Comparison of ENCODE assay signal across 2 cellular contexts in the genomic region with DNA sequence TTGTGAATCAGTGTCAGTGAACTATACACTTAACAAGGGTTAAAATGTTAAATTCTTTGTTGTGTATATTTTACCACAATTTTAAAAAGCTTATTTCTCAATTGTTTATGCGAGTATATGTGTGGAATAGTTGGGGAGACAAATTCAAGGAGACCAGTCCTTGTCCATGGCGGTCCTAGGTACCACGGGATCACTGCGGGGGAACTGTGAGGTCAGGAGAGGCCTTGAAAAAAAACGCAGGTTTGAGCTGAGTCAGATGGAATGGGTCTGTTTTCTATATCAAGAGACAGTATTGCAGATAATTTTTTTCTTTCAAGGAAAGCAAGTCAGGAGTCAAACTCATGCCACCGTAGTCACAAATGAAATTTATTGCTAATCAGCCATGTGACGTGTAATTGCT.
TF ChIP-seq lines count a peak whose summit lies in the region.

No MANE protein-coding gene starts in this region.

TF ChIP-seq in GM23338, 12 proteins besides CTCF, POLR2A, EP300 and RAD21:
- TF ChIP-seq NANOG (IDR thresholded peaks at IDR 0.05; ENCODE audit: borderline replicate concordance) (no peak), JUNB (IDR thresholded peaks at IDR 0.05; ENCODE audit: unreplicated experiment) (no peak), EZH2 (IDR thresholded peaks at IDR 0.05; ENCODE audit: low read depth, unreplicated experiment) (no peak), ETS1 (IDR thresholded peaks at IDR 0.05) (no peak), ZNF462 (CRISPR knock-in tag; IDR thresholded peaks at IDR 0.05) (no peak), EZH2phosphoT487 (IDR thresholded peaks at IDR 0.05; ENCODE audit: unreplicated experiment) (no peak), ZNF331 (CRISPR knock-in tag; IDR thresholded peaks at IDR 0.05; ENCODE audit: low read depth) (no peak), STAT1 (IDR thresholded peaks at IDR 0.05; ENCODE audit: unreplicated experiment) (no peak)

TF ChIP-seq in SK-N-SH, 30 proteins besides CTCF, POLR2A, EP300 and RAD21:
- TF ChIP-seq, protein P1, sequence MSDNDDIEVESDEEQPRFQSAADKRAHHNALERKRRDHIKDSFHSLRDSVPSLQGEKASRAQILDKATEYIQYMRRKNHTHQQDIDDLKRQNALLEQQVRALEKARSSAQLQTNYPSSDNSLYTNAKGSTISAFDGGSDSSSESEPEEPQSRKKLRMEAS (IDR thresholded peaks at IDR 0.05; ENCODE audit: low read depth) = no peak
- no peak for TF ChIP-seq TAF1 (IDR thresholded peaks at IDR 0.05; ENCODE audit: borderline replicate concordance, low read depth, low read length)
- peak; percentile 18; the same call in 1 of the 2 replicates for TF ChIP-seq JUND (IDR thresholded peaks at IDR 0.05)
- TF ChIP-seq GATA2 (CRISPR knock-in tag; IDR thresholded peaks at IDR 0.05) = no peak
- no peak for TF ChIP-seq NRF1 (IDR thresholded peaks at IDR 0.05; ENCODE audit: low read depth, low read length)
- TF ChIP-seq, protein P2, sequence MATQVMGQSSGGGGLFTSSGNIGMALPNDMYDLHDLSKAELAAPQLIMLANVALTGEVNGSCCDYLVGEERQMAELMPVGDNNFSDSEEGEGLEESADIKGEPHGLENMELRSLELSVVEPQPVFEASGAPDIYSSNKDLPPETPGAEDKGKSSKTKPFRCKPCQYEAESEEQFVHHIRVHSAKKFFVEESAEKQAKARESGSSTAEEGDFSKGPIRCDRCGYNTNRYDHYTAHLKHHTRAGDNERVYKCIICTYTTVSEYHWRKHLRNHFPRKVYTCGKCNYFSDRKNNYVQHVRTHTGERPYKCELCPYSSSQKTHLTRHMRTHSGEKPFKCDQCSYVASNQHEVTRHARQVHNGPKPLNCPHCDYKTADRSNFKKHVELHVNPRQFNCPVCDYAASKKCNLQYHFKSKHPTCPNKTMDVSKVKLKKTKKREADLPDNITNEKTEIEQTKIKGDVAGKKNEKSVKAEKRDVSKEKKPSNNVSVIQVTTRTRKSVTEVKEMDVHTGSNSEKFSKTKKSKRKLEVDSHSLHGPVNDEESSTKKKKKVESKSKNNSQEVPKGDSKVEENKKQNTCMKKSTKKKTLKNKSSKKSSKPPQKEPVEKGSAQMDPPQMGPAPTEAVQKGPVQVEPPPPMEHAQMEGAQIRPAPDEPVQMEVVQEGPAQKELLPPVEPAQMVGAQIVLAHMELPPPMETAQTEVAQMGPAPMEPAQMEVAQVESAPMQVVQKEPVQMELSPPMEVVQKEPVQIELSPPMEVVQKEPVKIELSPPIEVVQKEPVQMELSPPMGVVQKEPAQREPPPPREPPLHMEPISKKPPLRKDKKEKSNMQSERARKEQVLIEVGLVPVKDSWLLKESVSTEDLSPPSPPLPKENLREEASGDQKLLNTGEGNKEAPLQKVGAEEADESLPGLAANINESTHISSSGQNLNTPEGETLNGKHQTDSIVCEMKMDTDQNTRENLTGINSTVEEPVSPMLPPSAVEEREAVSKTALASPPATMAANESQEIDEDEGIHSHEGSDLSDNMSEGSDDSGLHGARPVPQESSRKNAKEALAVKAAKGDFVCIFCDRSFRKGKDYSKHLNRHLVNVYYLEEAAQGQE (IDR thresholded peaks at IDR 0.05; ENCODE audit: low read depth, low read length) = no peak
- TF ChIP-seq USF1 (IDR thresholded peaks at IDR 0.05; ENCODE audit: borderline replicate concordance, low read depth) = no peak
- TF ChIP-seq EZH2phosphoT487 (IDR thresholded peaks at IDR 0.05; ENCODE audit: borderline replicate concordance, low read depth) = no peak
- TF ChIP-seq PBX3 (IDR thresholded peaks at IDR 0.05) = peak; percentile 28; the same call in 1 of the 2 replicates
- TF ChIP-seq, protein P3, sequence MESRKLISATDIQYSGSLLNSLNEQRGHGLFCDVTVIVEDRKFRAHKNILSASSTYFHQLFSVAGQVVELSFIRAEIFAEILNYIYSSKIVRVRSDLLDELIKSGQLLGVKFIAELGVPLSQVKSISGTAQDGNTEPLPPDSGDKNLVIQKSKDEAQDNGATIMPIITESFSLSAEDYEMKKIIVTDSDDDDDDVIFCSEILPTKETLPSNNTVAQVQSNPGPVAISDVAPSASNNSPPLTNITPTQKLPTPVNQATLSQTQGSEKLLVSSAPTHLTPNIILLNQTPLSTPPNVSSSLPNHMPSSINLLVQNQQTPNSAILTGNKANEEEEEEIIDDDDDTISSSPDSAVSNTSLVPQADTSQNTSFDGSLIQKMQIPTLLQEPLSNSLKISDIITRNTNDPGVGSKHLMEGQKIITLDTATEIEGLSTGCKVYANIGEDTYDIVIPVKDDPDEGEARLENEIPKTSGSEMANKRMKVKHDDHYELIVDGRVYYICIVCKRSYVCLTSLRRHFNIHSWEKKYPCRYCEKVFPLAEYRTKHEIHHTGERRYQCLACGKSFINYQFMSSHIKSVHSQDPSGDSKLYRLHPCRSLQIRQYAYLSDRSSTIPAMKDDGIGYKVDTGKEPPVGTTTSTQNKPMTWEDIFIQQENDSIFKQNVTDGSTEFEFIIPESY (IDR thresholded peaks at IDR 0.05; ENCODE audit: borderline replicate concordance, low read depth) = no peak
- TF ChIP-seq MEF2A (IDR thresholded peaks at IDR 0.05; ENCODE audit: borderline replicate concordance, low read depth) = no peak
- TF ChIP-seq CHD2 (IDR thresholded peaks at IDR 0.05; ENCODE audit: low read length, partially characterized antibody) = no peak
- peak; percentile 49 for TF ChIP-seq TCF12 (IDR thresholded peaks at IDR 0.05)
- TF ChIP-seq MXI1 (IDR thresholded peaks at IDR 0.05; ENCODE audit: low read depth, low read length) = no peak
- TF ChIP-seq YY1 (IDR thresholded peaks at IDR 0.05; ENCODE audit: low read depth) = no peak
- no peak for TF ChIP-seq FOXJ3 (CRISPR knock-in tag; IDR thresholded peaks at IDR 0.05)
- no peak for TF ChIP-seq ELF1 (IDR thresholded peaks at IDR 0.05)
- TF ChIP-seq, protein P4, sequence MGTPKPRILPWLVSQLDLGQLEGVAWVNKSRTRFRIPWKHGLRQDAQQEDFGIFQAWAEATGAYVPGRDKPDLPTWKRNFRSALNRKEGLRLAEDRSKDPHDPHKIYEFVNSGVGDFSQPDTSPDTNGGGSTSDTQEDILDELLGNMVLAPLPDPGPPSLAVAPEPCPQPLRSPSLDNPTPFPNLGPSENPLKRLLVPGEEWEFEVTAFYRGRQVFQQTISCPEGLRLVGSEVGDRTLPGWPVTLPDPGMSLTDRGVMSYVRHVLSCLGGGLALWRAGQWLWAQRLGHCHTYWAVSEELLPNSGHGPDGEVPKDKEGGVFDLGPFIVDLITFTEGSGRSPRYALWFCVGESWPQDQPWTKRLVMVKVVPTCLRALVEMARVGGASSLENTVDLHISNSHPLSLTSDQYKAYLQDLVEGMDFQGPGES (IDR thresholded peaks at IDR 0.05; ENCODE audit: low read depth, low read length) = no peak
- TF ChIP-seq NFIC (IDR thresholded peaks at IDR 0.05; ENCODE audit: borderline replicate concordance) = no peak
- no peak for TF ChIP-seq FOXM1 (IDR thresholded peaks at IDR 0.05; ENCODE audit: low read depth)
- no peak for TF ChIP-seq TEAD4 (IDR thresholded peaks at IDR 0.05; ENCODE audit: borderline replicate concordance, insufficient read depth)
- TF ChIP-seq FOSL2 (IDR thresholded peaks at IDR 0.05; ENCODE audit: borderline replicate concordance, low read depth) = no peak
- no peak for TF ChIP-seq POLR2AphosphoS5 (IDR thresholded peaks at IDR 0.05; ENCODE audit: low read depth, low read length)
- TF ChIP-seq RCOR1 (IDR thresholded peaks at IDR 0.05; ENCODE audit: low read length) = no peak
- TF ChIP-seq RXRA (IDR thresholded peaks at IDR 0.05; ENCODE audit: borderline replicate concordance, low read depth) = no peak
- no peak for TF ChIP-seq SMC3 (IDR thresholded peaks at IDR 0.05; ENCODE audit: low read depth, low read length)
